ENCODE assay signal across 31 cellular contexts in genomic region chr1:87300579-87300978, GRCh38.
"Had no signal": no experiment of that assay in that cellular context is flagged by ENCODE, and none has a peak within 500 bp of the region (broad histone marks: within the 10 kb centered on the region; RNA-seq: fewer than 3 reads in every experiment).

No MANE protein-coding gene starts in this region.

- H3K9me3 ChIP-seq: ascending aorta had no signal

- DNase-seq: activated CD4-positive, alpha-beta memory T cell treated with anti-CD3 and anti-CD28 coated beads, Interleukin-2, amount 10 ng/mL, durations not matched to agents 7 days and 5 days; activated CD4-positive, alpha-beta T cell treated with anti-CD3 and anti-CD28 coated beads for 1 hour; activated CD4-positive, alpha-beta T cell treated with anti-CD3 and anti-CD28 coated beads for 36 hours; activated CD4-positive, alpha-beta T cell treated with anti-CD3 and anti-CD28 coated beads for 48 hours; activated CD4-positive, alpha-beta T cell treated with anti-CD3 and anti-CD28 coated beads, Interleukin-2, amount 10 ng/mL, durations not matched to agents 7 days and 5 days; activated CD4-positive, alpha-beta T cell treated with anti-CD3 and anti-CD28 coated beads, Interleukin-2, amount 50 U/mL, for 48 hours; activated CD4-positive, CD25-positive, alpha-beta regulatory T cell; activated CD8-positive, alpha-beta memory T cell treated with anti-CD3 and anti-CD28 coated beads for 24 hours; activated CD8-positive, alpha-beta memory T cell treated with anti-CD3 and anti-CD28 coated beads, Interleukin-2, amount 10 ng/mL, durations not matched to agents 7 days and 5 days; activated CD8-positive, alpha-beta memory T cell treated with anti-CD3 and anti-CD28 coated beads, Interleukin-2, amount 50 U/mL, for 48 hours; activated CD8-positive, alpha-beta T cell treated with anti-CD3 and anti-CD28 coated beads, Interleukin-2, amount 10 ng/mL, durations not matched to agents 7 days and 5 days; activated effector memory CD4-positive, alpha-beta T cell treated with Interleukin-2 at 50 U/mL for 16 hours; activated gamma-delta T cell; activated naive CD4-positive, alpha-beta T cell treated with anti-CD3 and anti-CD28 coated beads, Interleukin-2, amount 10 ng/mL, durations not matched to agents 7 days and 5 days; activated naive CD4-positive, alpha-beta T cell treated with Interleukin-2 at 50 U/mL for 16 hours; activated naive CD8-positive, alpha-beta T cell treated with anti-CD3 and anti-CD28 coated beads, Interleukin-2, amount 10 ng/mL, durations not matched to agents 7 days and 5 days; activated naive CD8-positive, alpha-beta T cell treated with anti-CD3 and anti-CD28 coated beads, Interleukin-2, amount 50 U/mL, for 24 hours; activated T-cell treated with anti-CD3 and anti-CD28 coated beads, Interleukin-2, amount 50 U/mL, for 24 hours; activated T-cell treated with anti-CD3 and anti-CD28 coated beads, Interleukin-2, amount 50 U/mL, for 48 hours; amygdala; anterior cingulate cortex; caudate nucleus; cerebellar nuclear complex; T-helper 17 cell; T-helper 9 cell; WERI-Rb-1 had no signal

- H3K4me1 ChIP-seq: ascending aorta had no signal

- H3K4me3 ChIP-seq: ascending aorta, cardiac muscle cell had no signal

- H3K27ac ChIP-seq: ascending aorta, cardiac muscle cell, WERI-Rb-1 had no signal

- FAIRE-seq: bronchial epithelial cell had no signal

- ATAC-seq: activated CD4-positive, alpha-beta T cell treated with anti-CD3 and anti-CD28 coated beads for 36 hours; activated CD4-positive, CD25-positive, alpha-beta regulatory T cell treated with anti-CD3 and anti-CD28 coated beads, Interleukin-2, amount 50 U/mL, for 24 hours; activated CD8-positive, alpha-beta memory T cell treated with anti-CD3 and anti-CD28 coated beads, Interleukin-2, amount 10 ng/mL, durations not matched to agents 7 days and 5 days; activated CD8-positive, alpha-beta T cell treated with anti-CD3 and anti-CD28 coated beads, Interleukin-2, amount 10 ng/mL, durations not matched to agents 7 days and 5 days; activated naive CD8-positive, alpha-beta T cell treated with anti-CD3 and anti-CD28 coated beads, Interleukin-2, amount 50 U/mL, for 24 hours; T-helper 17 cell; WTC11 had no signal

- H3K36me3 ChIP-seq: ascending aorta, cardiac muscle cell, WERI-Rb-1 had no signal

- H3K27me3 ChIP-seq: ascending aorta, cardiac muscle cell had no signal
